In the genomic region with DNA sequence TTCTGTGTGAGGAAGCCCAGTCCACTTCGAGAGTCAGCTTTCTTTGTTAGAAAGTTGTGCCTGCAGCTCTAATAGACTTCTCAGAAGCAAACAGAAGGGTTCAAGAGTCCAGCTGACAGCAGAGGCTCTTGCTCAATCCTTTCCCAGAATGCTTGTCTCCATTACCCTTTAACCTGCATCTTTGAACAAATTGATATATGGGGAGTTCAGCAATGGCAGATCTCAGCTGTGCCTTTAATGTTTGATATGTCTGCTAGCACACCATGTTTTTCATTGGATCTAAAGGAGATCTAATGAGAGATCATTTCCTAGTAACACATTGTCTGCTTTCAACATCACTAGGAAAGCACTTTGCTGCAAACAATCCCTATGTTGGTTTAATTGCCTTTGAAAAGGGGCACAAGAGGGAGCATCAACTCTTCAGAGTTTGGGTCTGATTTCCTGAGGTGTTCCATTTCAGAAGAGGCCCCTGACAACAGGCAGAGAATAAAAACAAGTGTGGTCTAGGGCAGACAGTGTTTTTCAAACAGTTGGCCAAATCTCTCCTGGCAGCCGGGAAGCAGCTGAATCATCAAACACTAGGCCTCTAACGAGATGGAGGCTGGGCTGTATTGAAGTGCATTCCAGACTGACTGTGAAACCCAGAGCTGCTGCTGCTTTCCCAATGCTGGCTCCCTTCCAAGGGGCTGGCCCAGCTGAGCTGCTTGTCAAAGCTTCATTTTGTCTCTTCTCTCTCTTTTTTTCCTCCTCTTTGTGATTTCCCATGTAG, we compare ENCODE assay signal across 1 cellular context.
TF ChIP-seq lines count a peak whose summit lies in the region.

No MANE protein-coding gene starts in this region.

TF ChIP-seq in HepG2, 621 proteins besides CTCF, POLR2A, EP300 and RAD21 (continued from another document and continues in another):
- TF ChIP-seq NFKBIZ (CRISPR knock-in tag; IDR thresholded peaks at IDR 0.05) (peak; percentile 46; the same call in 1 of the 2 replicates), SCMH1 (CRISPR knock-in tag; IDR thresholded peaks at IDR 0.05; ENCODE audit: borderline replicate concordance) (no peak), ZNF430 (CRISPR knock-in tag; IDR thresholded peaks at IDR 0.05) (no peak), MXI1 (IDR thresholded peaks at IDR 0.05; ENCODE audit: borderline replicate concordance, low read depth, low read length) (0 out of 3 replicates have a peak, but pooled peaks have one; percentile 15), HMG20A (CRISPR knock-in tag; IDR thresholded peaks at IDR 0.05; ENCODE audit: borderline replicate concordance) (peak; percentile 54; the same call in 1 of the 2 replicates), SNRNP70 (IDR thresholded peaks at IDR 0.05; ENCODE audit: low read depth, low read length) (no peak), ZNF790 (CRISPR knock-in tag; IDR thresholded peaks at IDR 0.05; ENCODE audit: borderline replicate concordance) (no peak), ZNF792 (CRISPR knock-in tag; IDR thresholded peaks at IDR 0.05) (0 out of 2 replicates have a peak, but pooled peaks have one; percentile 7), ZNF572 (CRISPR knock-in tag; IDR thresholded peaks at IDR 0.05) (no peak), FOXA3 (CRISPR knock-in tag; IDR thresholded peaks at IDR 0.05) (peak; percentile 56; the same call in 1 of the 2 replicates), REXO4 (CRISPR knock-in tag; IDR thresholded peaks at IDR 0.05; ENCODE audit: borderline replicate concordance) (no peak), NFIC (IDR thresholded peaks at IDR 0.05; ENCODE audit: low read length) (no peak; the same call in none of the 2 replicates), HDAC2 (CRISPR knock-in tag; IDR thresholded peaks at IDR 0.05) (peak; percentile 52; the same call in 1 of the 2 replicates), MAZ (IDR thresholded peaks at IDR 0.05; ENCODE audit: borderline replicate concordance, low read depth, low read length) (no peak), MAZ (CRISPR knock-in tag; IDR thresholded peaks at IDR 0.05; ENCODE audit: low read depth) (no peak), YY1 (IDR thresholded peaks at IDR 0.05; ENCODE audit: insufficient read depth, insufficient replicate concordance, low read depth, low read length) (peak; percentile 27), DMAP1 (CRISPR knock-in tag; IDR thresholded peaks at IDR 0.05) (0 out of 2 replicates have a peak, but pooled peaks have one; percentile 27), ESRRA (CRISPR knock-in tag; IDR thresholded peaks at IDR 0.05; ENCODE audit: low read depth) (0 out of 2 replicates have a peak, but pooled peaks have one; percentile 25), NCOA1 (CRISPR knock-in tag; IDR thresholded peaks at IDR 0.05) (0 out of 2 replicates have a peak, but pooled peaks have one; percentile 24), IRF2 (CRISPR knock-in tag; IDR thresholded peaks at IDR 0.05) (no peak), NR2F6 (IDR thresholded peaks at IDR 0.05) (peak; percentile 17; the same call in 1 of the 2 replicates), NR2F6 (CRISPR knock-in tag; IDR thresholded peaks at IDR 0.05) (peak; percentile 61), AGO2 (optimal IDR thresholded peaks at IDR 0.05; ENCODE audit: low read depth, low read length) (no peak), SIX1 (CRISPR knock-in tag; IDR thresholded peaks at IDR 0.05; ENCODE audit: borderline replicate concordance) (no peak; the same call in 1 of the 2 replicates), BCL6 (CRISPR knock-in tag; IDR thresholded peaks at IDR 0.05) (peak; percentile 97), PPARG (CRISPR knock-in tag; conservative IDR thresholded peaks at IDR 0.05) (peak; percentile 99), ZNF83 (CRISPR knock-in tag; IDR thresholded peaks at IDR 0.05; ENCODE audit: borderline replicate concordance) (no peak), ZNF44 (CRISPR knock-in tag; IDR thresholded peaks at IDR 0.05) (no peak), RXRB (CRISPR knock-in tag; IDR thresholded peaks at IDR 0.05; ENCODE audit: borderline replicate concordance) (peak; percentile 96), ZNF644 (CRISPR knock-in tag; IDR thresholded peaks at IDR 0.05; ENCODE audit: low read depth) (peak; percentile 15; the same call in 1 of the 2 replicates), ZNF562 (CRISPR knock-in tag; IDR thresholded peaks at IDR 0.05; ENCODE audit: borderline replicate concordance) (no peak), FOXJ3 (CRISPR knock-in tag; IDR thresholded peaks at IDR 0.05; ENCODE audit: borderline replicate concordance) (no peak; the same call in 1 of the 2 replicates), REL (CRISPR knock-in tag; conservative IDR thresholded peaks at IDR 0.05) (no peak), ARNT (IDR thresholded peaks at IDR 0.05) (no peak), NONO (IDR thresholded peaks at IDR 0.05) (no peak), NONO (CRISPR knock-in tag; conservative IDR thresholded peaks at IDR 0.05) (no peak), NR2C2 (CRISPR knock-in tag; IDR thresholded peaks at IDR 0.05; ENCODE audit: borderline replicate concordance) (peak; percentile 90), SOX13 (IDR thresholded peaks at IDR 0.05) (no peak), SOX13 (CRISPR knock-in tag; conservative IDR thresholded peaks at IDR 0.05 in 1 of 2, IDR thresholded peaks at IDR 0.05 in 1 of 2) (peak in 1 of 2 experiments; percentile 82; a peak in 2 of 4 replicates), SP5 (CRISPR knock-in tag; IDR thresholded peaks at IDR 0.05; ENCODE audit: borderline replicate concordance, low read depth) (0 out of 2 replicates have a peak, but pooled peaks have one; percentile 15), SKI (IDR thresholded peaks at IDR 0.05; ENCODE audit: partially characterized antibody) (peak; percentile 35), ASH2L (IDR thresholded peaks at IDR 0.05; ENCODE audit: insufficient read length, low read depth, low read length) (peak; percentile 91), POGZ (CRISPR knock-in tag; IDR thresholded peaks at IDR 0.05) (0 out of 2 replicates have a peak, but pooled peaks have one; percentile 48), HHEX (CRISPR knock-in tag; IDR thresholded peaks at IDR 0.05) (no peak), FOXO1 (CRISPR knock-in tag; IDR thresholded peaks at IDR 0.05) (peak; percentile 29; the same call in 1 of the 2 replicates), MAFF (IDR thresholded peaks at IDR 0.05; ENCODE audit: low read depth, low read length) (peak; percentile 46; the same call in 1 of the 2 replicates), ISL2 (CRISPR knock-in tag; IDR thresholded peaks at IDR 0.05) (peak; percentile 66; the same call in 1 of the 2 replicates), HOXD1 (CRISPR knock-in tag; IDR thresholded peaks at IDR 0.05) (no peak), ZNF331 (CRISPR knock-in tag; IDR thresholded peaks at IDR 0.05) (peak; percentile 54; the same call in 1 of the 2 replicates), MTA3 (CRISPR knock-in tag; IDR thresholded peaks at IDR 0.05) (no peak)
- TF ChIP-seq, protein P1, sequence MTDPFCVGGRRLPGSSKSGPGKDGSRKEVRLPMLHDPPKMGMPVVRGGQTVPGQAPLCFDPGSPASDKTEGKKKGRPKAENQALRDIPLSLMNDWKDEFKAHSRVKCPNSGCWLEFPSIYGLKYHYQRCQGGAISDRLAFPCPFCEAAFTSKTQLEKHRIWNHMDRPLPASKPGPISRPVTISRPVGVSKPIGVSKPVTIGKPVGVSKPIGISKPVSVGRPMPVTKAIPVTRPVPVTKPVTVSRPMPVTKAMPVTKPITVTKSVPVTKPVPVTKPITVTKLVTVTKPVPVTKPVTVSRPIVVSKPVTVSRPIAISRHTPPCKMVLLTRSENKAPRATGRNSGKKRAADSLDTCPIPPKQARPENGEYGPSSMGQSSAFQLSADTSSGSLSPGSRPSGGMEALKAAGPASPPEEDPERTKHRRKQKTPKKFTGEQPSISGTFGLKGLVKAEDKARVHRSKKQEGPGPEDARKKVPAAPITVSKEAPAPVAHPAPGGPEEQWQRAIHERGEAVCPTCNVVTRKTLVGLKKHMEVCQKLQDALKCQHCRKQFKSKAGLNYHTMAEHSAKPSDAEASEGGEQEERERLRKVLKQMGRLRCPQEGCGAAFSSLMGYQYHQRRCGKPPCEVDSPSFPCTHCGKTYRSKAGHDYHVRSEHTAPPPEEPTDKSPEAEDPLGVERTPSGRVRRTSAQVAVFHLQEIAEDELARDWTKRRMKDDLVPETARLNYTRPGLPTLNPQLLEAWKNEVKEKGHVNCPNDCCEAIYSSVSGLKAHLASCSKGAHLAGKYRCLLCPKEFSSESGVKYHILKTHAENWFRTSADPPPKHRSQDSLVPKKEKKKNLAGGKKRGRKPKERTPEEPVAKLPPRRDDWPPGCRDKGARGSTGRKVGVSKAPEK (CRISPR knock-in tag; IDR thresholded peaks at IDR 0.05; ENCODE audit: borderline replicate concordance), result no peak
- TF ChIP-seq, protein P2, sequence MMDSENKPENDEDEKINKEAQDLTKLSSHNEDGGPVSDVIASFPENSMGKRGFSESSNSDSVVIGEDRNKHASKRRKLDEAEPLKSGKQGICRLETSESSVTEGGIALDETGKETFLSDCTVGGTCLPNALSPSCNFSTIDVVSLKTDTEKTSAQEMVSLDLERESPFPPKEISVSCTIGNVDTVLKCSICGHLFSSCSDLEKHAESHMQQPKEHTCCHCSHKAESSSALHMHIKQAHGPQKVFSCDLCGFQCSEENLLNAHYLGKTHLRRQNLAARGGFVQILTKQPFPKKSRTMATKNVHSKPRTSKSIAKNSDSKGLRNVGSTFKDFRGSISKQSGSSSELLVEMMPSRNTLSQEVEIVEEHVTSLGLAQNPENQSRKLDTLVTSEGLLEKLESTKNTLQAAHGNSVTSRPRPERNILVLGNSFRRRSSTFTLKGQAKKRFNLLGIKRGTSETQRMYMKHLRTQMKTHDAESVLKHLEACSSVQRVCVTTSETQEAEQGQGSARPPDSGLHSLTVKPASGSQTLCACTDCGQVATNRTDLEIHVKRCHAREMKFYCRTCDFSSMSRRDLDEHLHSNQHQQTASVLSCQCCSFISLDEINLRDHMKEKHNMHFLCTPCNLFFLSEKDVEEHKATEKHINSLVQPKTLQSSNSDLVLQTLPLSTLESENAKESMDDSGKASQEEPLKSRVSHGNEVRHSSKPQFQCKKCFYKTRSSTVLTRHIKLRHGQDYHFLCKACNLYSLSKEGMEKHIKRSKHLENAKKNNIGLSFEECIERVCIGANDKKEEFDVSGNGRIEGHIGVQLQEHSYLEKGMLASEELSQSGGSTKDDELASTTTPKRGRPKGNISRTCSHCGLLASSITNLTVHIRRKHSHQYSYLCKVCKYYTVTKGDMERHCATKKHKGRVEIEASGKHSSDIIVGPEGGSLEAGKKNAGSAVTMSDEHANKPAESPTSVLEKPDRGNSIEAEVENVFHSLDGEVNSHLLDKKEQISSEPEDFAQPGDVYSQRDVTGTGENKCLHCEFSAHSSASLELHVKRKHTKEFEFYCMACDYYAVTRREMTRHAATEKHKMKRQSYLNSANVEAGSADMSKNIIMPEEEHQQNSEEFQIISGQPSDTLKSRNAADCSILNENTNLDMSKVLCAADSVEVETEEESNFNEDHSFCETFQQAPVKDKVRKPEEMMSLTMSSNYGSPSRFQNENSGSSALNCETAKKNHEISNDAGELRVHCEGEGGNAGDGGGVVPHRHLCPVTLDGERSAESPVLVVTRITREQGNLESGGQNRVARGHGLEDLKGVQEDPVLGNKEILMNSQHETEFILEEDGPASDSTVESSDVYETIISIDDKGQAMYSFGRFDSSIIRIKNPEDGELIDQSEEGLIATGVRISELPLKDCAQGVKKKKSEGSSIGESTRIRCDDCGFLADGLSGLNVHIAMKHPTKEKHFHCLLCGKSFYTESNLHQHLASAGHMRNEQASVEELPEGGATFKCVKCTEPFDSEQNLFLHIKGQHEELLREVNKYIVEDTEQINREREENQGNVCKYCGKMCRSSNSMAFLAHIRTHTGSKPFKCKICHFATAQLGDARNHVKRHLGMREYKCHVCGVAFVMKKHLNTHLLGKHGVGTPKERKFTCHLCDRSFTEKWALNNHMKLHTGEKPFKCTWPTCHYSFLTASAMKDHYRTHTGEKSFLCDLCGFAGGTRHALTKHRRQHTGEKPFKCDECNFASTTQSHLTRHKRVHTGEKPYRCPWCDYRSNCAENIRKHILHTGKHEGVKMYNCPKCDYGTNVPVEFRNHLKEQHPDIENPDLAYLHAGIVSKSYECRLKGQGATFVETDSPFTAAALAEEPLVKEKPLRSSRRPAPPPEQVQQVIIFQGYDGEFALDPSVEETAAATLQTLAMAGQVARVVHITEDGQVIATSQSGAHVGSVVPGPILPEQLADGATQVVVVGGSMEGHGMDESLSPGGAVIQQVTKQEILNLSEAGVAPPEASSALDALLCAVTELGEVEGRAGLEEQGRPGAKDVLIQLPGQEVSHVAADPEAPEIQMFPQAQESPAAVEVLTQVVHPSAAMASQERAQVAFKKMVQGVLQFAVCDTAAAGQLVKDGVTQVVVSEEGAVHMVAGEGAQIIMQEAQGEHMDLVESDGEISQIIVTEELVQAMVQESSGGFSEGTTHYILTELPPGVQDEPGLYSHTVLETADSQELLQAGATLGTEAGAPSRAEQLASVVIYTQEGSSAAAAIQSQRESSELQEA (CRISPR knock-in tag; IDR thresholded peaks at IDR 0.05; ENCODE audit: not compliant biosample characterization), result no peak
- TF ChIP-seq, protein P3, sequence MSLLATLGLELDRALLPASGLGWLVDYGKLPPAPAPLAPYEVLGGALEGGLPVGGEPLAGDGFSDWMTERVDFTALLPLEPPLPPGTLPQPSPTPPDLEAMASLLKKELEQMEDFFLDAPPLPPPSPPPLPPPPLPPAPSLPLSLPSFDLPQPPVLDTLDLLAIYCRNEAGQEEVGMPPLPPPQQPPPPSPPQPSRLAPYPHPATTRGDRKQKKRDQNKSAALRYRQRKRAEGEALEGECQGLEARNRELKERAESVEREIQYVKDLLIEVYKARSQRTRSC (CRISPR knock-in tag; IDR thresholded peaks at IDR 0.05; ENCODE audit: low read depth), result no peak
- TF ChIP-seq, protein P4, sequence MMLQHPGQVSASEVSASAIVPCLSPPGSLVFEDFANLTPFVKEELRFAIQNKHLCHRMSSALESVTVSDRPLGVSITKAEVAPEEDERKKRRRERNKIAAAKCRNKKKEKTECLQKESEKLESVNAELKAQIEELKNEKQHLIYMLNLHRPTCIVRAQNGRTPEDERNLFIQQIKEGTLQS (CRISPR knock-in tag; IDR thresholded peaks at IDR 0.05), result no peak
